Comparison of ENCODE assay signal across 9 cellular contexts in genomic region chr20:53943522-53944291, GRCh38.
DNase-seq lines count a peak whose midpoint lies in the region; ATAC-seq and TF ChIP-seq lines count a peak whose summit lies in the region.
"Had no signal": no experiment of that assay in that cellular context is flagged by ENCODE, and none has a peak within 500 bp of the region (broad histone marks: within the 10 kb centered on the region; RNA-seq: fewer than 3 reads in every experiment).

No MANE protein-coding gene starts in this region.

- TF ChIP-seq CTCF in GM12875 (IDR thresholded peaks at IDR 0.05; ENCODE audit: borderline replicate concordance, insufficient read depth, low read depth, low read length) (0 out of 2 replicates have a peak, but pooled peaks have one; percentile 20), RWPE1 (conservative IDR thresholded peaks at IDR 0.05; ENCODE audit: low read depth) (peak; percentile 68), brain (conservative IDR thresholded peaks at IDR 0.05) (peak; percentile 81), mesothelial cell of epicardium (IDR thresholded peaks at IDR 0.05; ENCODE audit: unreplicated experiment) (peak; percentile 80)

- POLR2A ChIA-PET in RWPE1 (lab: Yijun Ruan, JAX; ENCODE audit: low non-redundant PET): no interaction called here

- H3K4me1 Mint-ChIP-seq in brain (peaks cover 55% of the 10 kb centered on the region), mesothelial cell of epicardium (peaks cover 43% of the 10 kb centered on the region)

- CTCF ChIA-PET in RWPE1 (lab: Yijun Ruan, JAX): interaction anchor here (0.8 kb wide), 1 partner anchor 9 kb away, joined by 3 read pairs; no protein-coding TSS in a partner anchor

- H3K4me3 ChIP-seq in GM12875 (ENCODE audit: low read depth, low read length): no peak overlapping the region

- DNase-seq in AG08396 (ENCODE audit: low spot score) (peak; percentile 37), RWPE1 (ENCODE audit: low spot score) (peak; percentile 60), mesothelial cell of epicardium (ENCODE audit: low spot score in 2 of 2, unreplicated experiment in 2 of 2) (peak in 1 of 2 experiments; percentile 61), islet precursor cell (no peak), NCI-H2081 treated with DMSO at 0.1 percent for 48 hours (lab: John Stamatoyannopoulos, UW) (no peak)

- H3K27ac Mint-ChIP-seq in brain (peak overlapping the region in 4 of 5 experiments; percentile 36 to 95 (median 46)), mesothelial cell of epicardium (peak overlapping the region; percentile 3)

- H3K4me3 Mint-ChIP-seq in brain: peak overlapping the region in 4 of 5 experiments; percentile 30 to 58 (median 52)
- H3K4me3 Mint-ChIP-seq in mesothelial cell of epicardium: peak overlapping the region; percentile 49

- H3K27ac ChIP-seq in RWPE1: no peak overlapping the region
- H3K27ac ChIP-seq: HL-60 had no signal

- no peaks in the 10 kb centered on the region for H3K9me3 Mint-ChIP-seq in brain
- H3K9me3 Mint-ChIP-seq in mesothelial cell of epicardium: no peaks in the 10 kb centered on the region

- no peak for ATAC-seq in GM21360 (IDR thresholded peaks at IDR 0.05; ENCODE audit: unreplicated experiment)

- H3K27me3 Mint-ChIP-seq in brain: peaks cover 3% of the 10 kb centered on the region
- no peaks in the 10 kb centered on the region for H3K27me3 Mint-ChIP-seq in mesothelial cell of epicardium (ENCODE audit: low read depth)

- H3K36me3 Mint-ChIP-seq in brain (no peaks in the 10 kb centered on the region), mesothelial cell of epicardium (no peaks in the 10 kb centered on the region)

Comparison
In these comparisons a context has a peak if more than half of its experiments do, and no peak if none do; other contexts are left out.
1. DNase-seq: peak in AG08396 (single experiment) and RWPE1 (single experiment); none in islet precursor cell (single experiment) and NCI-H2081 treated with DMSO at 0.1 percent for 48 hours (single experiment).
2. CTCF ChIP-seq: peak in every context shown above with its lines; median percentile 81 in brain; 80 in mesothelial cell of epicardium; 68 in RWPE1; 20 in GM12875.